9 cellular contexts compared by ENCODE assay signal in genomic region chr13:77002590-77003190, GRCh38. TPM values are rescaled to one million over a fixed set of nuclear protein-coding genes. Genes with fewer than 3 reads are reported as not detected.
DNase-seq lines count a peak whose midpoint lies in the region; ATAC-seq and TF ChIP-seq lines count a peak whose summit lies in the region.
"Had no signal": no experiment of that assay in that cellular context is flagged by ENCODE, and none has a peak within 500 bp of the region (broad histone marks: within the 10 kb centered on the region; RNA-seq: fewer than 3 reads in every experiment).

No MANE protein-coding gene starts in this region.

- no peak overlapping the region for H3K4me3 Mint-ChIP-seq in activated T-cell treated with anti-CD3 and anti-CD28 coated beads, Interleukin-2, amount 50 U/mL, for 24 hours
- no peak overlapping the region for H3K4me3 Mint-ChIP-seq in neural crest cell
- H3K4me3 Mint-ChIP-seq in effector memory CD8-positive, alpha-beta T cell: no peak overlapping the region
- H3K4me3 Mint-ChIP-seq: activated naive CD8-positive, alpha-beta T cell treated with anti-CD3 and anti-CD28 coated beads, Interleukin-2, amount 10 ng/mL, durations not matched to agents 7 days and 5 days had no signal

- peak overlapping the region; percentile 61 for H3K27ac Mint-ChIP-seq in activated T-cell treated with anti-CD3 and anti-CD28 coated beads, Interleukin-2, amount 50 U/mL, for 24 hours
- no peak overlapping the region for H3K27ac Mint-ChIP-seq in neural crest cell (ENCODE audit: unreplicated experiment)
- H3K27ac Mint-ChIP-seq in effector memory CD8-positive, alpha-beta T cell: peak overlapping the region in 1 of 2 donors; percentile 20
- H3K27ac Mint-ChIP-seq: activated naive CD8-positive, alpha-beta T cell treated with anti-CD3 and anti-CD28 coated beads, Interleukin-2, amount 10 ng/mL, durations not matched to agents 7 days and 5 days had no signal

- no peaks in the 10 kb centered on the region for H3K27me3 Mint-ChIP-seq in activated T-cell treated with anti-CD3 and anti-CD28 coated beads, Interleukin-2, amount 50 U/mL, for 24 hours
- H3K27me3 Mint-ChIP-seq in neural crest cell (ENCODE audit: low read depth): no peaks in the 10 kb centered on the region
- no peaks in the 10 kb centered on the region for H3K27me3 Mint-ChIP-seq in effector memory CD8-positive, alpha-beta T cell
- H3K27me3 Mint-ChIP-seq: activated naive CD8-positive, alpha-beta T cell treated with anti-CD3 and anti-CD28 coated beads, Interleukin-2, amount 10 ng/mL, durations not matched to agents 7 days and 5 days had no signal

- peak; percentile 69 for TF ChIP-seq CTCF in neural crest cell (conservative IDR thresholded peaks at IDR 0.05)

- no peak for DNase-seq in activated T-cell treated with anti-CD3 and anti-CD28 coated beads, Interleukin-2, amount 50 U/mL, for 24 hours
- DNase-seq in activated T-cell treated with anti-CD3 and anti-CD28 coated beads for 4 hours (no peak), NCI-H748 (lab: John Stamatoyannopoulos, UW; ENCODE audit: unreplicated experiment) (peak; percentile 33), dermis microvascular lymphatic vessel endothelial cell (ENCODE audit: low read depth in 2 of 2) (peak; percentile 32 to 56), neural crest cell (ENCODE audit: low read depth, low spot score) (no peak)
- DNase-seq in effector memory CD8-positive, alpha-beta T cell: no peak
- DNase-seq: activated naive CD8-positive, alpha-beta T cell treated with anti-CD3 and anti-CD28 coated beads, Interleukin-2, amount 10 ng/mL, durations not matched to agents 7 days and 5 days had no signal

- no peaks in the 10 kb centered on the region for H3K9me3 Mint-ChIP-seq in activated T-cell treated with anti-CD3 and anti-CD28 coated beads, Interleukin-2, amount 50 U/mL, for 24 hours
- no peaks in the 10 kb centered on the region for H3K9me3 Mint-ChIP-seq in neural crest cell
- no peaks in the 10 kb centered on the region for H3K9me3 Mint-ChIP-seq in effector memory CD8-positive, alpha-beta T cell
- H3K9me3 Mint-ChIP-seq: activated naive CD8-positive, alpha-beta T cell treated with anti-CD3 and anti-CD28 coated beads, Interleukin-2, amount 10 ng/mL, durations not matched to agents 7 days and 5 days had no signal

- peaks cover 49% of the 10 kb centered on the region for H3K4me1 Mint-ChIP-seq in activated T-cell treated with anti-CD3 and anti-CD28 coated beads, Interleukin-2, amount 50 U/mL, for 24 hours (ENCODE audit: low read depth)
- H3K4me1 Mint-ChIP-seq in neural crest cell: no peaks in the 10 kb centered on the region
- H3K4me1 Mint-ChIP-seq in effector memory CD8-positive, alpha-beta T cell (ENCODE audit: low read depth in 2 of 2): peaks cover 3 to 20% of the 10 kb centered on the region in 2 donors

- ATAC-seq in GM21576 (IDR thresholded peaks at IDR 0.05; ENCODE audit: unreplicated experiment): no peak
- ATAC-seq in GM18519 (IDR thresholded peaks at IDR 0.05; ENCODE audit: low FRiP score, unreplicated experiment): no peak
- no peak for ATAC-seq in effector memory CD8-positive, alpha-beta T cell (replicated peaks)

- H3K36me3 Mint-ChIP-seq in activated T-cell treated with anti-CD3 and anti-CD28 coated beads, Interleukin-2, amount 50 U/mL, for 24 hours (ENCODE audit: low read depth): peaks cover 72% of the 10 kb centered on the region
- peaks cover 13% of the 10 kb centered on the region for H3K36me3 Mint-ChIP-seq in neural crest cell (ENCODE audit: low read depth)
- H3K36me3 Mint-ChIP-seq in effector memory CD8-positive, alpha-beta T cell (ENCODE audit: insufficient read depth): peaks cover 30% of the 10 kb centered on the region

RNA-seq across cellular contexts. Expression of gene CLN5, which starts 10.8 kb away (rescaled TPM):
- total RNA-seq in dermis microvascular lymphatic vessel endothelial cell (22.1 and 36.8 TPM in 2 replicates), neural crest cell (17.3 and 17.5 TPM in 2 replicates)

RNA-seq across cellular contexts. Expression of gene FBXL3, which starts 24.3 kb away (rescaled TPM):
- total RNA-seq in dermis microvascular lymphatic vessel endothelial cell (52.6 and 64.4 TPM in 2 replicates), neural crest cell (21.7 and 25.1 TPM in 2 replicates)

RNA-seq across cellular contexts. Expression of gene ACOD1, which starts 54.4 kb away (rescaled TPM):
- total RNA-seq in dermis microvascular lymphatic vessel endothelial cell (not detected in 2 replicates), neural crest cell (not detected in 2 replicates)
- total RNA-seq: activated naive CD8-positive, alpha-beta T cell treated with anti-CD3 and anti-CD28 coated beads, Interleukin-2, amount 10 ng/mL, durations not matched to agents 7 days and 5 days had no signal

Comparison
In these comparisons a context has a peak if more than half of its experiments do, and no peak if none do; other contexts are left out.
1. DNase-seq: peak in NCI-H748 (single experiment) and dermis microvascular lymphatic vessel endothelial cell (2 of 2); none in activated T-cell treated with anti-CD3 and anti-CD28 coated beads, Interleukin-2, amount 50 U/mL, for 24 hours (single experiment), activated T-cell treated with anti-CD3 and anti-CD28 coated beads for 4 hours (single experiment), neural crest cell (single experiment) and effector memory CD8-positive, alpha-beta T cell (0 of 3).